In the genomic region with DNA sequence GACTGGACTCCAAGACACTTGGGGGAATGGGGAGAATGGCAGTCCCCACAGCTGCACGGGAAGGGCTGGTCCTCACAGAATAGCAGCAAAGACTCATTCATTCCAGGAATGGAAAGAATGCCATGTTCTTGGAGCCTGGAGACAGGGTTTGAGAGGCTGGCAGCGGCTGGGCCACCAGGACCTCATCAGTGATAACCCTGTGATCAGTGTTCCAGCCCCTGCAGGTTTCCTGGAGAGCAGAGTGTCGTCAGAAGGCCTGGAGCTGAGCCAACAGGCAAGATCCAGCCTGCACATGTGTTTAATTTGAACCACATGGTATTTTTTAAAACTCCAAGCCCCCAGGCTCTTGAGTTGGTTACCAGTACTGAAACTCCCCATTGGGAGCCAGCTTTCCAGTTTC, we compare ENCODE assay signal across 1 cellular context.
TF ChIP-seq lines count a peak whose summit lies in the region.

No MANE protein-coding gene starts in this region.

TF ChIP-seq in WTC11, 78 proteins besides CTCF, POLR2A, EP300 and RAD21 (continued from another document):
- TF ChIP-seq, protein P1, sequence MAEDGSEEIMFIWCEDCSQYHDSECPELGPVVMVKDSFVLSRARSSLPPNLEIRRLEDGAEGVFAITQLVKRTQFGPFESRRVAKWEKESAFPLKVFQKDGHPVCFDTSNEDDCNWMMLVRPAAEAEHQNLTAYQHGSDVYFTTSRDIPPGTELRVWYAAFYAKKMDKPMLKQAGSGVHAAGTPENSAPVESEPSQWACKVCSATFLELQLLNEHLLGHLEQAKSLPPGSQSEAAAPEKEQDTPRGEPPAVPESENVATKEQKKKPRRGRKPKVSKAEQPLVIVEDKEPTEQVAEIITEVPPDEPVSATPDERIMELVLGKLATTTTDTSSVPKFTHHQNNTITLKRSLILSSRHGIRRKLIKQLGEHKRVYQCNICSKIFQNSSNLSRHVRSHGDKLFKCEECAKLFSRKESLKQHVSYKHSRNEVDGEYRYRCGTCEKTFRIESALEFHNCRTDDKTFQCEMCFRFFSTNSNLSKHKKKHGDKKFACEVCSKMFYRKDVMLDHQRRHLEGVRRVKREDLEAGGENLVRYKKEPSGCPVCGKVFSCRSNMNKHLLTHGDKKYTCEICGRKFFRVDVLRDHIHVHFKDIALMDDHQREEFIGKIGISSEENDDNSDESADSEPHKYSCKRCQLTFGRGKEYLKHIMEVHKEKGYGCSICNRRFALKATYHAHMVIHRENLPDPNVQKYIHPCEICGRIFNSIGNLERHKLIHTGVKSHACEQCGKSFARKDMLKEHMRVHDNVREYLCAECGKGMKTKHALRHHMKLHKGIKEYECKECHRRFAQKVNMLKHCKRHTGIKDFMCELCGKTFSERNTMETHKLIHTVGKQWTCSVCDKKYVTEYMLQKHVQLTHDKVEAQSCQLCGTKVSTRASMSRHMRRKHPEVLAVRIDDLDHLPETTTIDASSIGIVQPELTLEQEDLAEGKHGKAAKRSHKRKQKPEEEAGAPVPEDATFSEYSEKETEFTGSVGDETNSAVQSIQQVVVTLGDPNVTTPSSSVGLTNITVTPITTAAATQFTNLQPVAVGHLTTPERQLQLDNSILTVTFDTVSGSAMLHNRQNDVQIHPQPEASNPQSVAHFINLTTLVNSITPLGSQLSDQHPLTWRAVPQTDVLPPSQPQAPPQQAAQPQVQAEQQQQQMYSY (CRISPR knock-in tag; IDR thresholded peaks at IDR 0.05), result no peak
- TF ChIP-seq ATF1 (CRISPR knock-in tag; IDR thresholded peaks at IDR 0.05), result no peak
- TF ChIP-seq, protein P2, sequence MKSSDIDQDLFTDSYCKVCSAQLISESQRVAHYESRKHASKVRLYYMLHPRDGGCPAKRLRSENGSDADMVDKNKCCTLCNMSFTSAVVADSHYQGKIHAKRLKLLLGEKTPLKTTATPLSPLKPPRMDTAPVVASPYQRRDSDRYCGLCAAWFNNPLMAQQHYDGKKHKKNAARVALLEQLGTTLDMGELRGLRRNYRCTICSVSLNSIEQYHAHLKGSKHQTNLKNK (CRISPR knock-in tag; IDR thresholded peaks at IDR 0.05), result no peak
- no peak for TF ChIP-seq IRF2 (CRISPR knock-in tag; IDR thresholded peaks at IDR 0.05; ENCODE audit: borderline replicate concordance, low read depth)
- TF ChIP-seq, protein P3, sequence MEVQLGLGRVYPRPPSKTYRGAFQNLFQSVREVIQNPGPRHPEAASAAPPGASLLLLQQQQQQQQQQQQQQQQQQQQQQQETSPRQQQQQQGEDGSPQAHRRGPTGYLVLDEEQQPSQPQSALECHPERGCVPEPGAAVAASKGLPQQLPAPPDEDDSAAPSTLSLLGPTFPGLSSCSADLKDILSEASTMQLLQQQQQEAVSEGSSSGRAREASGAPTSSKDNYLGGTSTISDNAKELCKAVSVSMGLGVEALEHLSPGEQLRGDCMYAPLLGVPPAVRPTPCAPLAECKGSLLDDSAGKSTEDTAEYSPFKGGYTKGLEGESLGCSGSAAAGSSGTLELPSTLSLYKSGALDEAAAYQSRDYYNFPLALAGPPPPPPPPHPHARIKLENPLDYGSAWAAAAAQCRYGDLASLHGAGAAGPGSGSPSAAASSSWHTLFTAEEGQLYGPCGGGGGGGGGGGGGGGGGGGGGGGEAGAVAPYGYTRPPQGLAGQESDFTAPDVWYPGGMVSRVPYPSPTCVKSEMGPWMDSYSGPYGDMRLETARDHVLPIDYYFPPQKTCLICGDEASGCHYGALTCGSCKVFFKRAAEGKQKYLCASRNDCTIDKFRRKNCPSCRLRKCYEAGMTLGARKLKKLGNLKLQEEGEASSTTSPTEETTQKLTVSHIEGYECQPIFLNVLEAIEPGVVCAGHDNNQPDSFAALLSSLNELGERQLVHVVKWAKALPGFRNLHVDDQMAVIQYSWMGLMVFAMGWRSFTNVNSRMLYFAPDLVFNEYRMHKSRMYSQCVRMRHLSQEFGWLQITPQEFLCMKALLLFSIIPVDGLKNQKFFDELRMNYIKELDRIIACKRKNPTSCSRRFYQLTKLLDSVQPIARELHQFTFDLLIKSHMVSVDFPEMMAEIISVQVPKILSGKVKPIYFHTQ (CRISPR knock-in tag; IDR thresholded peaks at IDR 0.05), result no peak
